Comparison of ENCODE assay signal across 1 cellular context in genomic region chr7:128381161-128381821, GRCh38.
TF ChIP-seq lines count a peak whose summit lies in the region.

No MANE protein-coding gene starts in this region.

TF ChIP-seq in IMR-90, 13 proteins besides CTCF, POLR2A, EP300 and RAD21:
- TF ChIP-seq MAFK (IDR thresholded peaks at IDR 0.05; ENCODE audit: low read depth, low read length) (no peak), ELK1 (IDR thresholded peaks at IDR 0.05; ENCODE audit: borderline replicate concordance, low read depth, low read length) (no peak), MXI1 (IDR thresholded peaks at IDR 0.05; ENCODE audit: borderline replicate concordance, low read depth, low read length) (no peak), NFE2L2 (IDR thresholded peaks at IDR 0.05; ENCODE audit: low read depth, low read length) (no peak), BHLHE40 (IDR thresholded peaks at IDR 0.05; ENCODE audit: low read depth, low read length) (no peak), SMC3 (IDR thresholded peaks at IDR 0.05; ENCODE audit: low read depth, low read length) (no peak), CEBPB (IDR thresholded peaks at IDR 0.05; ENCODE audit: low read depth, low read length) (no peak), USF2 (IDR thresholded peaks at IDR 0.05; ENCODE audit: low read depth, low read length) (no peak), RFX5 (IDR thresholded peaks at IDR 0.05; ENCODE audit: low read depth, low read length) (no peak), FOS (IDR thresholded peaks at IDR 0.05; ENCODE audit: low read depth, low read length) (no peak), RCOR1 (IDR thresholded peaks at IDR 0.05; ENCODE audit: insufficient replicate concordance, low read length) (no peak), CHD1 (IDR thresholded peaks at IDR 0.05; ENCODE audit: low read depth, low read length) (no peak), MAZ (IDR thresholded peaks at IDR 0.05; ENCODE audit: borderline replicate concordance, low read depth, low read length) (no peak)
